ENCODE assay signal across 1 cellular context in genomic region chr11:66418168-66418985, GRCh38.
A peak's percentile ranks its signal among the peaks of the same experiment; 100 is the strongest.
TF ChIP-seq lines count a peak whose summit lies in the region.

No MANE protein-coding gene starts in this region.

TF ChIP-seq in HepG2, 621 proteins besides CTCF, POLR2A, EP300 and RAD21 (continued from another document and continues in another):
- peak; percentile 45; the same call in 1 of the 2 replicates for TF ChIP-seq HOMEZ (CRISPR knock-in tag; IDR thresholded peaks at IDR 0.05; ENCODE audit: low read depth)
- TF ChIP-seq PHF21A (CRISPR knock-in tag; IDR thresholded peaks at IDR 0.05): no peak
- no peak for TF ChIP-seq ZNF383 (CRISPR knock-in tag; IDR thresholded peaks at IDR 0.05; ENCODE audit: borderline replicate concordance)
- no peak for TF ChIP-seq SP1 (IDR thresholded peaks at IDR 0.05)
- no peak for TF ChIP-seq SP1 (CRISPR knock-in tag; IDR thresholded peaks at IDR 0.05)
- TF ChIP-seq TCF7L2 (IDR thresholded peaks at IDR 0.05; ENCODE audit: low read depth, low read length): no peak
- TF ChIP-seq ZNF33A (CRISPR knock-in tag; IDR thresholded peaks at IDR 0.05; ENCODE audit: borderline replicate concordance): no peak
- TF ChIP-seq ZBTB46 (CRISPR knock-in tag; IDR thresholded peaks at IDR 0.05; ENCODE audit: borderline replicate concordance): no peak
- TF ChIP-seq ZNF207 (IDR thresholded peaks at IDR 0.05; ENCODE audit: borderline replicate concordance): no peak
- no peak for TF ChIP-seq ZNF552 (CRISPR knock-in tag; IDR thresholded peaks at IDR 0.05; ENCODE audit: borderline replicate concordance)
- no peak for TF ChIP-seq MBNL3 (CRISPR knock-in tag; conservative IDR thresholded peaks at IDR 0.05)
- no peak for TF ChIP-seq RNF2 (conservative IDR thresholded peaks at IDR 0.05; ENCODE audit: low read depth)
- TF ChIP-seq CEBPZ (IDR thresholded peaks at IDR 0.05; ENCODE audit: low read length): no peak
- TF ChIP-seq HBP1 (CRISPR knock-in tag; IDR thresholded peaks at IDR 0.05; ENCODE audit: low read depth): peak; percentile 93
- TF ChIP-seq ZBTB40 (IDR thresholded peaks at IDR 0.05): no peak
- peak; percentile 59; the same call in 1 of the 2 replicates for TF ChIP-seq ZBTB40 (CRISPR knock-in tag; IDR thresholded peaks at IDR 0.05)
- TF ChIP-seq JUN (CRISPR knock-in tag; IDR thresholded peaks at IDR 0.05): no peak
- peak; percentile 64; the same call in 1 of the 2 replicates for TF ChIP-seq ZHX1 (CRISPR knock-in tag; IDR thresholded peaks at IDR 0.05; ENCODE audit: low read depth)
- TF ChIP-seq ZNF282 (IDR thresholded peaks at IDR 0.05; ENCODE audit: partially characterized antibody): no peak
- TF ChIP-seq CREB3 (CRISPR knock-in tag; IDR thresholded peaks at IDR 0.05): peak; percentile 66; the same call in 1 of the 2 replicates
- no peak for TF ChIP-seq ZNF598 (CRISPR knock-in tag; IDR thresholded peaks at IDR 0.05; ENCODE audit: borderline replicate concordance)
- TF ChIP-seq ZBTB3 (CRISPR knock-in tag; IDR thresholded peaks at IDR 0.05; ENCODE audit: borderline replicate concordance, low read depth): no peak
- no peak for TF ChIP-seq ZNF672 (CRISPR knock-in tag; IDR thresholded peaks at IDR 0.05)
